17 cellular contexts compared by ENCODE assay signal in genomic region chr15:59176653-59177444, GRCh38. TPM values are rescaled to one million over a fixed set of nuclear protein-coding genes. Genes with fewer than 3 reads are reported as not detected.
DNase-seq lines count a peak whose midpoint lies in the region; ATAC-seq lines count a peak whose summit lies in the region.
"Had no signal": no experiment of that assay in that cellular context is flagged by ENCODE, and none has a peak within 500 bp of the region (broad histone marks: within the 10 kb centered on the region; RNA-seq: fewer than 3 reads in every experiment).

No MANE protein-coding gene starts in this region.

- no peak overlapping the region for H2AK5ac ChIP-seq in neuronal stem cell (ENCODE audit: low read depth, low read length)

- intact Hi-C loops in activated T-helper 1 cell treated with anti-CD3 and anti-CD28 coated beads, Interleukin-12 subunit alpha, Interleukin-12 subunit beta, Interleukin-2, Interleukin-4 antibody, amounts not matched to agents 30 ng/mL and 10 ng/mL and 1 ng/mL, durations not matched to agents 14 hours and 24 hours and 36 hours (cut with micrococcal nuclease) = no loop called here

- peak overlapping the region in 6 of 11 experiments; percentile 35 to 91 (median 81); a peak in 11 of 22 replicates for H3K9ac ChIP-seq in BLaER1 treated with 17β-estradiol and CSF1 and Interleukin-3, amounts not matched to agents 10 nM and 100 nM
- H3K9ac ChIP-seq in neuronal stem cell (ENCODE audit: low read depth, low read length, poor library complexity) = no peak overlapping the region

- no CpG with 5 or more reads among the region's 10 CpGs for WGBS in neuronal stem cell (ENCODE audit: extremely low coverage in 2 of 2, insufficient read length in 2 of 2, insufficient replicate concordance in 1 of 2), 2 donors

- no peak overlapping the region for H3K4ac ChIP-seq in neuronal stem cell (ENCODE audit: low read length)

- no peak for ATAC-seq in natural killer cell treated with Interleukin-12 subunit alpha and Interleukin-12 subunit beta and Interleukin-15 and Interleukin-18, amount 100 ng/mL, for 72 hours

- no peak overlapping the region for H2BK15ac ChIP-seq in neuronal stem cell (ENCODE audit: low read length)

- H3K36me3 ChIP-seq in BLaER1 treated with 17β-estradiol and CSF1 and Interleukin-3, amounts not matched to agents 10 nM and 100 nM = peaks cover 0 to 10% (median 0%) of the 10 kb centered on the region in 11 experiments; a peak in 6 of 22 replicates
- peaks cover 0 to 14% of the 10 kb centered on the region in 2 donors for H3K36me3 ChIP-seq in neuronal stem cell (replicated peaks in 1 of 2; ENCODE audit: control insufficient read depth in 2 of 2, insufficient read depth in 2 of 2, low read length in 2 of 2)

- DNase-seq in NOMO-1 treated with dmso at 0.1 percent for 144 hours (lab: John Stamatoyannopoulos, UW; ENCODE audit: unreplicated experiment) (peak; percentile 52), epithelial cell of prostate (ENCODE audit: low read depth, low spot score) (no peak), neuronal stem cell (ENCODE audit: low spot score) (no peak), NCI-H2107 (lab: John Stamatoyannopoulos, UW) (no peak)
- no peak for DNase-seq in activated T-helper 1 cell treated with anti-CD3 and anti-CD28 coated beads, Interleukin-12 subunit alpha, Interleukin-12 subunit beta, Interleukin-2, Interleukin-4 antibody, amounts not matched to agents 30 ng/mL and 10 ng/mL and 1 ng/mL, durations not matched to agents 14 hours and 24 hours and 36 hours (ENCODE audit: low spot score)
- DNase-seq in natural killer cell treated with Interleukin-12 subunit alpha and Interleukin-12 subunit beta and Interleukin-15 and Interleukin-18, amount 100 ng/mL, for 72 hours (ENCODE audit: low spot score) = no peak
- DNase-seq: activated CD4-positive, alpha-beta T cell treated with anti-CD3 and anti-CD28 coated beads, Interleukin-2, amount 50 U/mL, for 4 hours; cerebellar nuclear complex; MG63; NCI-H2081; NCI-H82; pancreas; SJCRH30; spleen had no signal

- no peak overlapping the region for H3K4me3 Mint-ChIP-seq in activated T-helper 1 cell treated with anti-CD3 and anti-CD28 coated beads, Interleukin-12 subunit alpha, Interleukin-12 subunit beta, Interleukin-2, Interleukin-4 antibody, amounts not matched to agents 30 ng/mL and 10 ng/mL and 1 ng/mL, durations not matched to agents 14 hours and 24 hours and 36 hours
- H3K4me3 Mint-ChIP-seq in natural killer cell treated with Interleukin-12 subunit alpha and Interleukin-12 subunit beta and Interleukin-15 and Interleukin-18, amount 100 ng/mL, for 72 hours = no peak overlapping the region

- H2BK5ac ChIP-seq in neuronal stem cell (ENCODE audit: low read length) = no peak overlapping the region

- peaks cover 5 to 20% (median 14%) of the 10 kb centered on the region in 11 experiments; a peak in 21 of 22 replicates for H3K9me3 ChIP-seq in BLaER1 treated with 17β-estradiol and CSF1 and Interleukin-3, amounts not matched to agents 10 nM and 100 nM (replicated peaks in 1 of 11)
- peaks cover 1 to 4% of the 10 kb centered on the region in 2 donors for H3K9me3 ChIP-seq in neuronal stem cell (replicated peaks in 1 of 2; ENCODE audit: control insufficient read depth in 2 of 2, insufficient read depth in 1 of 2, low read depth in 1 of 2, low read length in 2 of 2)
- H3K9me3 ChIP-seq: pancreas, SJCRH30 had no signal

- H3K79me1 ChIP-seq in neuronal stem cell (ENCODE audit: low read depth, low read length) = no peaks in the 10 kb centered on the region

- peaks cover 9% of the 10 kb centered on the region for H3K9me3 Mint-ChIP-seq in activated T-helper 1 cell treated with anti-CD3 and anti-CD28 coated beads, Interleukin-12 subunit alpha, Interleukin-12 subunit beta, Interleukin-2, Interleukin-4 antibody, amounts not matched to agents 30 ng/mL and 10 ng/mL and 1 ng/mL, durations not matched to agents 14 hours and 24 hours and 36 hours
- H3K9me3 Mint-ChIP-seq in natural killer cell treated with Interleukin-12 subunit alpha and Interleukin-12 subunit beta and Interleukin-15 and Interleukin-18, amount 100 ng/mL, for 72 hours = no peaks in the 10 kb centered on the region

- H3K27me3 Mint-ChIP-seq in activated T-helper 1 cell treated with anti-CD3 and anti-CD28 coated beads, Interleukin-12 subunit alpha, Interleukin-12 subunit beta, Interleukin-2, Interleukin-4 antibody, amounts not matched to agents 30 ng/mL and 10 ng/mL and 1 ng/mL, durations not matched to agents 14 hours and 24 hours and 36 hours (ENCODE audit: insufficient read depth) = no peaks in the 10 kb centered on the region
- peaks cover 12 to 27% of the 10 kb centered on the region in 2 donors for H3K27me3 Mint-ChIP-seq in natural killer cell treated with Interleukin-12 subunit alpha and Interleukin-12 subunit beta and Interleukin-15 and Interleukin-18, amount 100 ng/mL, for 72 hours

- H3K4me1 Mint-ChIP-seq in activated T-helper 1 cell treated with anti-CD3 and anti-CD28 coated beads, Interleukin-12 subunit alpha, Interleukin-12 subunit beta, Interleukin-2, Interleukin-4 antibody, amounts not matched to agents 30 ng/mL and 10 ng/mL and 1 ng/mL, durations not matched to agents 14 hours and 24 hours and 36 hours (ENCODE audit: low read depth) = peaks cover 15% of the 10 kb centered on the region
- no peaks in the 10 kb centered on the region for H3K4me1 Mint-ChIP-seq in natural killer cell treated with Interleukin-12 subunit alpha and Interleukin-12 subunit beta and Interleukin-15 and Interleukin-18, amount 100 ng/mL, for 72 hours (ENCODE audit: low read depth in 2 of 2)

- H3K4me2 ChIP-seq in BLaER1 treated with 17β-estradiol and CSF1 and Interleukin-3, amounts not matched to agents 10 nM and 100 nM = peak overlapping the region in 8 of 11 experiments; percentile 15 to 93 (median 85); a peak in 15 of 22 replicates
- no peak overlapping the region for H3K4me2 ChIP-seq in neuronal stem cell (ENCODE audit: insufficient read depth, low read length, poor library complexity, severe bottlenecking)

- no peak overlapping the region for H2BK12ac ChIP-seq in neuronal stem cell (ENCODE audit: low read length)

- no peak overlapping the region for H2AFZ ChIP-seq in neuronal stem cell (ENCODE audit: low read length)

- H3K4me1 ChIP-seq in BLaER1 treated with 17β-estradiol and CSF1 and Interleukin-3, amounts not matched to agents 10 nM and 100 nM = peaks cover 0 to 97% (median 42%) of the 10 kb centered on the region in 10 experiments; a peak in 14 of 20 replicates
- H3K4me1 ChIP-seq in neuronal stem cell (ENCODE audit: control insufficient read depth in 2 of 2, insufficient read depth in 1 of 2, low read depth in 1 of 2, low read length in 2 of 2) = peaks cover 0 to 2% of the 10 kb centered on the region in 2 donors
- H3K4me1 ChIP-seq: pancreas had no signal

- H3K27me3 ChIP-seq in BLaER1 treated with 17β-estradiol and CSF1 and Interleukin-3, amounts not matched to agents 10 nM and 100 nM = no peaks in the 10 kb centered on the region
- H3K27me3 ChIP-seq in neuronal stem cell (ENCODE audit: control insufficient read depth in 3 of 3, insufficient read depth in 3 of 3, low read depth in 1 of 3, low read length in 3 of 3) = no peaks in the 10 kb centered on the region
- H3K27me3 ChIP-seq: MG63, pancreas, SJCRH30, spleen had no signal

- no peak overlapping the region for H2BK120ac ChIP-seq in neuronal stem cell (ENCODE audit: low read depth, low read length)

- no peak overlapping the region for H3K18ac ChIP-seq in neuronal stem cell (ENCODE audit: low read length)

- H3K36me3 Mint-ChIP-seq in activated T-helper 1 cell treated with anti-CD3 and anti-CD28 coated beads, Interleukin-12 subunit alpha, Interleukin-12 subunit beta, Interleukin-2, Interleukin-4 antibody, amounts not matched to agents 30 ng/mL and 10 ng/mL and 1 ng/mL, durations not matched to agents 14 hours and 24 hours and 36 hours (ENCODE audit: low read depth) = peaks cover 20% of the 10 kb centered on the region
- H3K36me3 Mint-ChIP-seq in natural killer cell treated with Interleukin-12 subunit alpha and Interleukin-12 subunit beta and Interleukin-15 and Interleukin-18, amount 100 ng/mL, for 72 hours = peaks cover 6% of the 10 kb centered on the region

- H4K8ac ChIP-seq in neuronal stem cell (ENCODE audit: low read depth, low read length) = no peak overlapping the region

- H4K20me1 ChIP-seq in BLaER1 treated with 17β-estradiol and CSF1 and Interleukin-3, amounts not matched to agents 10 nM and 100 nM = no peaks in the 10 kb centered on the region

- H3K14ac ChIP-seq in neuronal stem cell (ENCODE audit: low read length) = no peak overlapping the region

- peak overlapping the region in 8 of 11 experiments; percentile 30 to 98 (median 91); a peak in 16 of 22 replicates for H3K27ac ChIP-seq in BLaER1 treated with 17β-estradiol and CSF1 and Interleukin-3, amounts not matched to agents 10 nM and 100 nM
- H3K27ac ChIP-seq in epithelial cell of prostate (peak overlapping the region; percentile 54), skin epidermis (peak overlapping the region in 16 of 21 experiments; percentile 15 to 80 (median 70)), neuronal stem cell (replicated peaks; ENCODE audit: low read length) (no peak overlapping the region)
- H3K27ac ChIP-seq: SJCRH30 had no signal

- no peak overlapping the region for H3K4me3 ChIP-seq in BLaER1 treated with 17β-estradiol and CSF1 and Interleukin-3, amounts not matched to agents 10 nM and 100 nM
- no peak overlapping the region for H3K4me3 ChIP-seq in skin epidermis
- no peak overlapping the region for H3K4me3 ChIP-seq in neuronal stem cell (ENCODE audit: low read length in 2 of 2)
- H3K4me3 ChIP-seq: MG63, pancreas, SJCRH30, spleen had no signal

- H4K91ac ChIP-seq in neuronal stem cell (ENCODE audit: low read depth, low read length, poor library complexity) = no peak overlapping the region

- no peak overlapping the region for H3K27ac Mint-ChIP-seq in activated T-helper 1 cell treated with anti-CD3 and anti-CD28 coated beads, Interleukin-12 subunit alpha, Interleukin-12 subunit beta, Interleukin-2, Interleukin-4 antibody, amounts not matched to agents 30 ng/mL and 10 ng/mL and 1 ng/mL, durations not matched to agents 14 hours and 24 hours and 36 hours
- H3K27ac Mint-ChIP-seq in natural killer cell treated with Interleukin-12 subunit alpha and Interleukin-12 subunit beta and Interleukin-15 and Interleukin-18, amount 100 ng/mL, for 72 hours = no peak overlapping the region

- no peak overlapping the region for H3K23ac ChIP-seq in neuronal stem cell (ENCODE audit: low read depth, low read length, poor library complexity)

RNA-seq across cellular contexts. Expression of gene LDHAL6B, which starts 29.8 kb away (rescaled TPM):
- 0.07 TPM for polyA plus RNA-seq in neuronal stem cell (2013, experiment 1 of 2)
- 0.11 TPM for polyA plus RNA-seq in neuronal stem cell (2013, experiment 2 of 2)
- total RNA-seq in activated T-helper 1 cell treated with anti-CD3 and anti-CD28 coated beads, Interleukin-12 subunit alpha, Interleukin-12 subunit beta, Interleukin-2, Interleukin-4 antibody, amounts not matched to agents 30 ng/mL and 10 ng/mL and 1 ng/mL, durations not matched to agents 14 hours and 24 hours and 36 hours = not detected in 2 replicates
- not detected for total RNA-seq in natural killer cell treated with Interleukin-12 subunit alpha and Interleukin-12 subunit beta and Interleukin-15 and Interleukin-18, amount 100 ng/mL, for 72 hours
- total RNA-seq: glomerular endothelial cell, pancreas, SJCRH30, spleen had no signal
- polyA plus RNA-seq: pancreas had no signal
